ENCODE assay signal across 1 cellular context in the genomic region with DNA sequence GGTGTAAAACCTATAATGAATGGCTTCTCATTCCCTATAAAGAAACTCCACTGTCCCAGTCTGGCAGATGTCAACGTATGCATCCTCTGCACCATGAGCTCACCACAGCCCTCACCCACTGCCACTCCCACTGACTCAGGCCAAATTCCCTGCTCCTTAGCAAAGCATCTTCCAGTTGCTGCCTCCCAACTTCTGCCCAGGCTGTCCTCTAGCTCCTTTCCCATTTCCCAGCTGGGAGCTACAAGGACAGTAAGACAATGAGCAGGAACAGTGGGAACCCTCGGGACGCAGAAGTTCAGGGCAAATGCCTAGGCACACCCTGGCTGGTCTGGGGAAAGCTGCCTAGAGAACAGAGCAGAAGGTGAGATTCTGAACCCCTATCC.
TF ChIP-seq lines count a peak whose summit lies in the region.

No MANE protein-coding gene starts in this region.

TF ChIP-seq in A549, 52 proteins besides CTCF, POLR2A, EP300 and RAD21 (continued from another document):
- TF ChIP-seq RARB (CRISPR knock-in tag; IDR thresholded peaks at IDR 0.05) (no peak), GATA3 (IDR thresholded peaks at IDR 0.05; ENCODE audit: borderline replicate concordance) (no peak), HDAC2 (IDR thresholded peaks at IDR 0.05) (no peak), SMC3 (IDR thresholded peaks at IDR 0.05) (no peak), FOSB (CRISPR knock-in tag; IDR thresholded peaks at IDR 0.05) (no peak), CBX8 (IDR thresholded peaks at IDR 0.05) (no peak), RNF2 (IDR thresholded peaks at IDR 0.05; ENCODE audit: borderline replicate concordance, low read depth) (no peak), RFX5 (IDR thresholded peaks at IDR 0.05) (no peak)
